In the genomic region with DNA sequence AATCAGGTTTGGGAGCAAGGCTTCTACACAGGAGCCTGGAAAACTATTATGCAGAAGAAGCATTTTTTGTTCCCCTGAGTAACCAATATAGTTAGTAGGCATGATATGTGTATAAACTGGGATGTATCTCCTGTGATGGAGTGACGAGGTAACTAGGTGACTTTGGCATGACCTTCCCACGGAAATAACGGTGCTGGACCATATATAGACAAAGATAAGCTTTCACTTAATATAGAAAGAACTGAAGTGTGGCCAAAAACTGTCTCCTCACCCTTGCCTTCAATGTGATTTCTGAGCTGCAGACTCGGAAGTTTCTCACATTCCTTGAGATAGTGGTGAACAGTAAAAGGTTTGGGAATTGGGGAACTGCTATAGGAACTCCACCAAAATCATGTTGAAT, we compare ENCODE assay signal across 15 cellular contexts.
"Had no signal": no experiment of that assay in that cellular context is flagged by ENCODE, and none has a peak within 500 bp of the region (broad histone marks: within the 10 kb centered on the region; RNA-seq: fewer than 3 reads in every experiment).

No MANE protein-coding gene starts in this region.

- ATAC-seq: activated T-cell treated with anti-CD3 and anti-CD28 coated beads, Interleukin-2, amount 50 U/mL, for 4 hours; effector memory CD8-positive, alpha-beta T cell; left lobe of liver; sciatic nerve; stimulated activated memory B cell treated with anti-CD40 and anti-IgM and Interleukin-4, amounts not matched to agents 10 μg/mL and 1 μg/mL and 100 μg/mL, for 72 hours had no signal

- H3K9me3 ChIP-seq: spleen, thyroid gland had no signal

- H3K36me3 ChIP-seq: spleen, thyroid gland had no signal

- H3K27ac ChIP-seq: spleen, thyroid gland had no signal

- H3K4me3 ChIP-seq: spleen, thyroid gland had no signal

- DNase-seq: activated CD4-positive, alpha-beta T cell treated with anti-CD3 and anti-CD28 coated beads, Interleukin-2, amount 10 ng/mL, durations not matched to agents 24 days and 14 days; activated CD8-positive, alpha-beta memory T cell treated with anti-CD3 and anti-CD28 coated beads, Interleukin-2, amount 50 U/mL, for 4 hours; activated naive CD4-positive, alpha-beta T cell treated with anti-CD3 and anti-CD28 coated beads for 36 hours; activated T-cell treated with anti-CD3 and anti-CD28 coated beads, Interleukin-2, amount 50 U/mL, for 4 hours; effector memory CD8-positive, alpha-beta T cell; foreskin fibroblast; glutamatergic neuron; occipital lobe; spleen; stimulated activated CD4-positive, alpha-beta T cell treated with anti-CD3 and anti-CD28 coated beads, Interleukin-4, amount 100 ng/mL, for 4 hours; T1000; thyroid gland had no signal

- H3K4me1 ChIP-seq: thyroid gland had no signal

- H3K27me3 ChIP-seq: thyroid gland had no signal
